In genomic region chr2:188316354-188316753, GRCh38 we compare ENCODE assay signal across 1 cellular context.
TF ChIP-seq lines count a peak whose summit lies in the region.

No MANE protein-coding gene starts in this region.

TF ChIP-seq in H1, 55 proteins besides CTCF, POLR2A, EP300 and RAD21:
- no peak for TF ChIP-seq RNF2 (IDR thresholded peaks at IDR 0.05; ENCODE audit: borderline replicate concordance, low read depth, low read length, missing control alignments, poor library complexity, severe bottlenecking)
- no peak for TF ChIP-seq POLR2AphosphoS5 (IDR thresholded peaks at IDR 0.05; ENCODE audit: low read depth, low read length)
- TF ChIP-seq HDAC6 (IDR thresholded peaks at IDR 0.05; ENCODE audit: low read depth, low read length) = no peak
- TF ChIP-seq CHD1 (IDR thresholded peaks at IDR 0.05; ENCODE audit: low read depth, low read length) = no peak
- no peak for TF ChIP-seq SIN3A (conservative IDR thresholded peaks at IDR 0.05 in 1 of 2, IDR thresholded peaks at IDR 0.05 in 1 of 2; ENCODE audit: low read depth in 1 of 2, low read length in 2 of 2)
- TF ChIP-seq KDM5A (IDR thresholded peaks at IDR 0.05; ENCODE audit: low read length) = no peak
- no peak for TF ChIP-seq EZH2 (IDR thresholded peaks at IDR 0.05; ENCODE audit: low read depth, low read length, severe bottlenecking)
- TF ChIP-seq TAF7 (optimal IDR thresholded peaks at IDR 0.05; ENCODE audit: borderline replicate concordance, low read depth, low read length) = no peak
- no peak for TF ChIP-seq USF2 (IDR thresholded peaks at IDR 0.05; ENCODE audit: low read length)
- TF ChIP-seq SIX5 (IDR thresholded peaks at IDR 0.05; ENCODE audit: low read depth, low read length) = no peak
- no peak for TF ChIP-seq BRCA1 (IDR thresholded peaks at IDR 0.05; ENCODE audit: low read depth, low read length)
- no peak for TF ChIP-seq CBX5 (IDR thresholded peaks at IDR 0.05; ENCODE audit: low read depth, low read length)
- no peak for TF ChIP-seq SAP30 (IDR thresholded peaks at IDR 0.05; ENCODE audit: insufficient read depth, insufficient replicate concordance, low read length)
- no peak for TF ChIP-seq FOSL1 (IDR thresholded peaks at IDR 0.05; ENCODE audit: insufficient read depth, low read depth, low read length)
- TF ChIP-seq RXRA (IDR thresholded peaks at IDR 0.05; ENCODE audit: insufficient read depth, low read depth, low read length) = no peak
- no peak for TF ChIP-seq HDAC2 (IDR thresholded peaks at IDR 0.05; ENCODE audit: borderline replicate concordance in 1 of 2, low read depth in 2 of 2, low read length in 2 of 2)
- TF ChIP-seq ASH2L (IDR thresholded peaks at IDR 0.05; ENCODE audit: low read length) = no peak
- TF ChIP-seq MAFK (IDR thresholded peaks at IDR 0.05; ENCODE audit: low read depth, low read length) = no peak
